ENCODE assay signal across 18 cellular contexts in the genomic region with DNA sequence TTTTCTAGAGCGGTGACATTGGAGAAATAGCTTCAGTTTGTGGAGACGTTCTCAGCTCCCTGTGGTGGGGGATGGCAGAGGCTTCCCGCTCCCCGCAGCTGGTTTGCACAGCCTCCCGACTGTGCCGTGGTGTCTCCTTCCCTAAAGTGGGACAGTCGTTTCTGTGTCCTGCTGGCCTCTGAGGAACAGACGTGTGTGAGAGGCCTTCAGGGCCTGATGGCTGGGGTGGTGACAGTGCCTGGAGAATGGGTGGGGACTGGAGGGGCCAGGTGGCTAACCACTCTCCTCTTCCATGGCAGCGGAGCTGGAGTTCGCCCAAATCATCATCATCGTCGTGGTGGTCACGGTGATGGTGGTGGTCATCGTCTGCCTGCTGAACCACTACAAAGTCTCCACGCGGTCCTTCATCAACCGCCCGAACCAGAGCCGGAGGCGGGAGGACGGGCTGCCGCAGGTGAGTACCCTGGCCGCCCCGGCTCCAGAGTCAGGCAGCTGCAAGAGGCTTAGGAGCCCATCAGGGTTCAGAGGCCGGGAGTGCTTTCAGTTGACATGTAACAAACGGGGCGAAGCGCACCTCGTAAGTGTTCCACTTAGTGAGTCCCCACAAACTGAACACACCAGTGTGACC.
"Had no signal": no experiment of that assay in that cellular context is flagged by ENCODE, and none has a peak within 500 bp of the region (broad histone marks: within the 10 kb centered on the region; RNA-seq: fewer than 3 reads in every experiment).

No MANE protein-coding gene starts in this region.

- H3K4me2 ChIP-seq: hepatocyte had no signal

- H3K9me3 Mint-ChIP-seq: activated naive CD8-positive, alpha-beta T cell treated with anti-CD3 and anti-CD28 coated beads for 36 hours; activated T-helper 17 cell treated with anti-CD3 and anti-CD28 coated beads, Interleukin-2, amount 50 U/mL, for 72 hours; endodermal cell; mesothelial cell of epicardium; natural killer cell treated with Interleukin-12 subunit alpha and Interleukin-12 subunit beta and Interleukin-15 and Interleukin-18, amount 100 ng/mL, for 72 hours; WTC11 had no signal

- H3K27me3 ChIP-seq: cardiac muscle cell, hepatocyte had no signal

- ATAC-seq: activated CD4-positive, alpha-beta T cell treated with anti-CD3 and anti-CD28 coated beads for 36 hours; activated T-helper 17 cell treated with anti-CD3 and anti-CD28 coated beads, Interleukin-2, amount 50 U/mL, for 72 hours; foreskin keratinocyte; left cardiac atrium; natural killer cell treated with Interleukin-12 subunit alpha and Interleukin-12 subunit beta and Interleukin-15 and Interleukin-18, amount 100 ng/mL, for 72 hours; stimulated activated naive CD8-positive, alpha-beta T cell treated with anti-CD3 and anti-CD28 coated beads, Interleukin-15, Interleukin-2, amounts not matched to agents 100 U/mL and 50 U/mL, for 24 hours; WTC11 had no signal

- H3K4me1 ChIP-seq: foreskin keratinocyte had no signal

- H3K4me3 ChIP-seq: cardiac muscle cell, hepatocyte had no signal

- H3K36me3 ChIP-seq: cardiac muscle cell had no signal

- H3K4me3 Mint-ChIP-seq: activated CD4-positive, alpha-beta T cell treated with anti-CD3 and anti-CD28 coated beads for 36 hours; activated naive CD8-positive, alpha-beta T cell treated with anti-CD3 and anti-CD28 coated beads for 36 hours; activated T-helper 17 cell treated with anti-CD3 and anti-CD28 coated beads, Interleukin-2, amount 50 U/mL, for 72 hours; endodermal cell; mesothelial cell of epicardium; natural killer cell treated with Interleukin-12 subunit alpha and Interleukin-12 subunit beta and Interleukin-15 and Interleukin-18, amount 100 ng/mL, for 72 hours; WTC11 had no signal

- H3K79me2 ChIP-seq: hepatocyte had no signal

- H3K27me3 Mint-ChIP-seq: activated CD4-positive, alpha-beta T cell treated with anti-CD3 and anti-CD28 coated beads for 36 hours; activated naive CD8-positive, alpha-beta T cell treated with anti-CD3 and anti-CD28 coated beads for 36 hours; activated T-helper 17 cell treated with anti-CD3 and anti-CD28 coated beads, Interleukin-2, amount 50 U/mL, for 72 hours; natural killer cell treated with Interleukin-12 subunit alpha and Interleukin-12 subunit beta and Interleukin-15 and Interleukin-18, amount 100 ng/mL, for 72 hours had no signal

- H3K4me1 Mint-ChIP-seq: endodermal cell, mesothelial cell of epicardium, WTC11 had no signal

- DNase-seq: activated CD4-positive, alpha-beta T cell treated with anti-CD3 and anti-CD28 coated beads for 36 hours; activated CD4-positive, alpha-beta T cell treated with anti-CD3 and anti-CD28 coated beads, Interleukin-2, amount 50 U/mL, for 48 hours; activated naive CD4-positive, alpha-beta T cell; activated naive CD8-positive, alpha-beta T cell treated with anti-CD3 and anti-CD28 coated beads for 36 hours; amniotic stem cell; endodermal cell; foreskin keratinocyte; left cardiac atrium; stimulated activated CD4-positive, alpha-beta T cell treated with anti-CD3 and anti-CD28 coated beads, Interleukin-2, amount 100 ng/mL, for 24 hours; stimulated activated naive CD8-positive, alpha-beta T cell treated with anti-CD3 and anti-CD28 coated beads, Interleukin-15, Interleukin-2, amounts not matched to agents 100 U/mL and 50 U/mL, for 24 hours; SW 1271; trophoblast cell had no signal

- H2AFZ ChIP-seq: hepatocyte had no signal

- H3K27ac ChIP-seq: cardiac muscle cell, foreskin keratinocyte, hepatocyte had no signal

- H3K27ac Mint-ChIP-seq: activated naive CD8-positive, alpha-beta T cell treated with anti-CD3 and anti-CD28 coated beads for 36 hours; activated T-helper 17 cell treated with anti-CD3 and anti-CD28 coated beads, Interleukin-2, amount 50 U/mL, for 72 hours; endodermal cell; mesothelial cell of epicardium had no signal

- H3K36me3 Mint-ChIP-seq: mesothelial cell of epicardium; natural killer cell treated with Interleukin-12 subunit alpha and Interleukin-12 subunit beta and Interleukin-15 and Interleukin-18, amount 100 ng/mL, for 72 hours; WTC11 had no signal
